In the genomic region with DNA sequence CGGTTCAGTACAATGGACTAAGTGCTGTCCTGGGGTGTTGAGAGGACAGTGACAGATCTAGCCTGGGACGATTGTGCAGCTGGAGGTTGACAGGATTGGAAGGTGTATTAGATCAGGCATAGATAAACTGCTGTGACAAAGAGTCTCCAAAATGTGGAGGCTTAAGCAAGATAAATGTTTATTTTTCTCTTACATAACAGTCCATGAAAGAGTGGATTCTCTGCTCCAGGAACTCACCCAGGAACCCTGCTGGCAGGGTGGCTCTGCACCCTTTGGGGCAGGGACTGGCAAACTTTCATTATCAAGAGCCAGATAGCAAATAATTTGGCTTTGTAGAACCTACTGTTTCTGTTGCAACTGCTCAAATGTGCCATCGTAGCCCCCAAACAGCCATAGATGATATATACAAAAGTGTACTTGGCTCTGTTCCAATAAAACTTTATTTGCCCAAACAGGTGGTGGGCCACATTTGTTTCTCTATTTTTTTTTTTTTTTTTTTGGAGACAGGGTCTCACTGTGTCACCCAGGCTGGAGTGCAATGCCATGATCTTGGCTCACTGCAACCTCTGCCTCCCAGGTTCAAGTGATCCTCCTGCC, we compare ENCODE assay signal across 27 cellular contexts. TPM values are rescaled to one million over a fixed set of nuclear protein-coding genes. Genes with fewer than 3 reads are reported as not detected.
A peak's percentile ranks its signal among the peaks of the same experiment; 100 is the strongest.
DNase-seq lines count a peak whose midpoint lies in the region; ATAC-seq and TF ChIP-seq lines count a peak whose summit lies in the region.
"Had no signal": no experiment of that assay in that cellular context is flagged by ENCODE, and none has a peak within 500 bp of the region (broad histone marks: within the 10 kb centered on the region; RNA-seq: fewer than 3 reads in every experiment).

No MANE protein-coding gene starts in this region.

- no peak for ATAC-seq in activated CD4-positive, alpha-beta T cell treated with anti-CD3 and anti-CD28 coated beads for 36 hours
- ATAC-seq in left lobe of liver, result peak; percentile 97
- ATAC-seq: A549 had no signal

- H3K4me3 ChIP-seq in stomach, result no peak overlapping the region
- H3K4me3 ChIP-seq: A549, HAP-1, SJSA1 had no signal

- no peak for TF ChIP-seq POLR2A in stomach (IDR thresholded peaks at IDR 0.05)

- H3K27me3 Mint-ChIP-seq in activated CD4-positive, alpha-beta T cell treated with anti-CD3 and anti-CD28 coated beads, Interleukin-2, amount 10 ng/mL, durations not matched to agents 24 days and 14 days, result peaks cover 14% of the 10 kb centered on the region
- peaks cover 8% of the 10 kb centered on the region for H3K27me3 Mint-ChIP-seq in activated CD4-positive, alpha-beta T cell treated with anti-CD3 and anti-CD28 coated beads for 36 hours

- no peaks in the 10 kb centered on the region for H3K36me3 ChIP-seq in stomach
- H3K36me3 ChIP-seq: HAP-1, SJSA1 had no signal

- POLR2A ChIA-PET in activated CD4-positive, alpha-beta T cell treated with anti-CD3 and anti-CD28 coated beads for 36 hours (lab: Charles Lee), result no interaction called here

- intact Hi-C loops in activated CD4-positive, alpha-beta T cell treated with anti-CD3 and anti-CD28 coated beads, Interleukin-2, amount 10 ng/mL, durations not matched to agents 24 days and 14 days (cut with micrococcal nuclease), result no loop called here
- intact Hi-C loops in activated CD4-positive, alpha-beta T cell treated with anti-CD3 and anti-CD28 coated beads for 36 hours (cut with DNase I, micrococcal nuclease), result no loop called here
- intact Hi-C loops in stomach (cut with DNase I; ENCODE audit: low total_unique reads), result no loop called here

- 46 to 66% (median 52%) methylated on average over 3 of the region's 3 CpGs for WGBS in stomach, 5 donors

- H3K9me3 Mint-ChIP-seq in activated CD4-positive, alpha-beta T cell treated with anti-CD3 and anti-CD28 coated beads, Interleukin-2, amount 10 ng/mL, durations not matched to agents 24 days and 14 days, result no peaks in the 10 kb centered on the region
- no peaks in the 10 kb centered on the region for H3K9me3 Mint-ChIP-seq in activated CD4-positive, alpha-beta T cell treated with anti-CD3 and anti-CD28 coated beads for 36 hours (ENCODE audit: low read depth)
- H3K9me3 Mint-ChIP-seq: CD8-positive, alpha-beta memory T cell; HFFc6 had no signal

- H3K27ac ChIP-seq in stomach, result no peak overlapping the region
- H3K27ac ChIP-seq: A549, KMS-11, SJSA1 had no signal

- H3K27ac Mint-ChIP-seq in activated CD4-positive, alpha-beta T cell treated with anti-CD3 and anti-CD28 coated beads, Interleukin-2, amount 10 ng/mL, durations not matched to agents 24 days and 14 days, result no peak overlapping the region
- H3K27ac Mint-ChIP-seq in activated CD4-positive, alpha-beta T cell treated with anti-CD3 and anti-CD28 coated beads for 36 hours, result no peak overlapping the region
- H3K27ac Mint-ChIP-seq: HFFc6 had no signal

- CTCF ChIA-PET in activated CD4-positive, alpha-beta T cell treated with anti-CD3 and anti-CD28 coated beads for 36 hours (lab: Charles Lee), result interaction anchor here (0.9 kb wide), 2 partner anchors 162 to 294 kb away, joined by 3 to 4 read pairs; no protein-coding TSS in a partner anchor

- no peak for TF ChIP-seq CTCF in stomach (IDR thresholded peaks at IDR 0.05)

- no peaks in the 10 kb centered on the region for H3K4me1 ChIP-seq in stomach
- H3K4me1 ChIP-seq: A549, HAP-1, SJSA1 had no signal

- no peaks in the 10 kb centered on the region for H3K9me3 ChIP-seq in stomach
- H3K9me3 ChIP-seq: A549, HAP-1, SJSA1 had no signal

- H3K4me3 Mint-ChIP-seq in activated CD4-positive, alpha-beta T cell treated with anti-CD3 and anti-CD28 coated beads, Interleukin-2, amount 10 ng/mL, durations not matched to agents 24 days and 14 days, result no peak overlapping the region
- H3K4me3 Mint-ChIP-seq in activated CD4-positive, alpha-beta T cell treated with anti-CD3 and anti-CD28 coated beads for 36 hours, result no peak overlapping the region
- H3K4me3 Mint-ChIP-seq: HFFc6 had no signal

- no peaks in the 10 kb centered on the region for H3K36me3 Mint-ChIP-seq in activated CD4-positive, alpha-beta T cell treated with anti-CD3 and anti-CD28 coated beads, Interleukin-2, amount 10 ng/mL, durations not matched to agents 24 days and 14 days (ENCODE audit: low read depth)
- no peaks in the 10 kb centered on the region for H3K36me3 Mint-ChIP-seq in activated CD4-positive, alpha-beta T cell treated with anti-CD3 and anti-CD28 coated beads for 36 hours (ENCODE audit: low read depth)

- peak; percentile 39 for DNase-seq in activated CD4-positive, alpha-beta T cell treated with anti-CD3 and anti-CD28 coated beads, Interleukin-2, amount 10 ng/mL, durations not matched to agents 24 days and 14 days
- DNase-seq in activated CD4-positive, alpha-beta T cell treated with anti-CD3 and anti-CD28 coated beads for 36 hours, result no peak
- peak; percentile 95 for DNase-seq in NCI-H345 treated with DMSO at 0.1 percent for 48 hours (lab: John Stamatoyannopoulos, UW; ENCODE audit: unreplicated experiment)
- DNase-seq in left lobe of liver (ENCODE audit: low spot score), result peak; percentile 77
- no peak for DNase-seq in NCI-H1436 treated with DMSO at 0.1 percent for 48 hours (lab: John Stamatoyannopoulos, UW)
- DNase-seq in MV-4-11 (lab: John Stamatoyannopoulos, UW), result no peak
- DNase-seq in stomach, result no peak
- DNase-seq: C1 segment of cervical spinal cord; Calu3; CD8-positive, alpha-beta memory T cell; DMS79 treated with DMSO at 0.1 percent for 48 hours; GF-D8; GOT3; HFFc6; IMR-90; NCI-H1105; NCI-H187; NCI-H2171 treated with DMSO at 0.1 percent for 48 hours; NCI-H446; NCI-H524 treated with DMSO at 0.1 percent for 48 hours; NCI-H82; Right ventricle myocardium superior; RPMI8226 had no signal

- peaks cover 3% of the 10 kb centered on the region for H3K4me1 Mint-ChIP-seq in activated CD4-positive, alpha-beta T cell treated with anti-CD3 and anti-CD28 coated beads, Interleukin-2, amount 10 ng/mL, durations not matched to agents 24 days and 14 days
- no peaks in the 10 kb centered on the region for H3K4me1 Mint-ChIP-seq in activated CD4-positive, alpha-beta T cell treated with anti-CD3 and anti-CD28 coated beads for 36 hours

- TF ChIP-seq EP300 in stomach (IDR thresholded peaks at IDR 0.05), result no peak

- H3K27me3 ChIP-seq in stomach, result no peaks in the 10 kb centered on the region

RNA-seq across cellular contexts. Expression of a gene that starts 9.7 kb away (rescaled TPM):
- total RNA-seq in activated CD4-positive, alpha-beta T cell treated with anti-CD3 and anti-CD28 coated beads, Interleukin-2, amount 10 ng/mL, durations not matched to agents 24 days and 14 days, result 0.79 and 1.6 TPM in 2 replicates
- under 1 TPM; 0.16 to 0.26 TPM for total RNA-seq in activated CD4-positive, alpha-beta T cell treated with anti-CD3 and anti-CD28 coated beads for 36 hours
- total RNA-seq in left lobe of liver (0.15 TPM), stomach (under 1 TPM in 1 of 5 donors, not detected in 4; 0.37 TPM)
- polyA plus RNA-seq in stomach, result under 1 TPM in 1 of 3 donors, not detected in 2; 0.03 TPM
- total RNA-seq: CD8-positive, alpha-beta memory T cell; HFFc6; IMR-90; Right ventricle myocardium superior; SJSA1 had no signal
- polyA plus RNA-seq: CD8-positive, alpha-beta memory T cell; IMR-90 had no signal

RNA-seq across cellular contexts. Expression of a gene that starts 43.6 kb away (rescaled TPM):
- total RNA-seq in activated CD4-positive, alpha-beta T cell treated with anti-CD3 and anti-CD28 coated beads, Interleukin-2, amount 10 ng/mL, durations not matched to agents 24 days and 14 days, result 13.2 and 13.6 TPM in 2 replicates
- total RNA-seq in activated CD4-positive, alpha-beta T cell treated with anti-CD3 and anti-CD28 coated beads for 36 hours, result 10 to 100 TPM; 15.4 to 18.3 TPM
- total RNA-seq in left lobe of liver (14.8 TPM), stomach (10 to 100 TPM in 3 of 5 donors, 1 to 10 TPM in 2; 4.6 to 33.0 (median 10.9) TPM)
- 10 to 100 TPM; 10.7 to 18.9 (median 15.2) TPM for polyA plus RNA-seq in stomach

Comparison
In these comparisons a context has a peak if more than half of its experiments do, and no peak if none do; other contexts are left out.
1. DNase-seq: peak in activated CD4-positive, alpha-beta T cell treated with anti-CD3 and anti-CD28 coated beads, Interleukin-2, amount 10 ng/mL, durations not matched to agents 24 days and 14 days (single experiment), NCI-H345 treated with DMSO at 0.1 percent for 48 hours (single experiment) and left lobe of liver (single experiment); none in activated CD4-positive, alpha-beta T cell treated with anti-CD3 and anti-CD28 coated beads for 36 hours (single experiment), NCI-H1436 treated with DMSO at 0.1 percent for 48 hours (single experiment), MV-4-11 (single experiment) and stomach (single experiment).